ENCODE assay signal across 15 cellular contexts in the genomic region with DNA sequence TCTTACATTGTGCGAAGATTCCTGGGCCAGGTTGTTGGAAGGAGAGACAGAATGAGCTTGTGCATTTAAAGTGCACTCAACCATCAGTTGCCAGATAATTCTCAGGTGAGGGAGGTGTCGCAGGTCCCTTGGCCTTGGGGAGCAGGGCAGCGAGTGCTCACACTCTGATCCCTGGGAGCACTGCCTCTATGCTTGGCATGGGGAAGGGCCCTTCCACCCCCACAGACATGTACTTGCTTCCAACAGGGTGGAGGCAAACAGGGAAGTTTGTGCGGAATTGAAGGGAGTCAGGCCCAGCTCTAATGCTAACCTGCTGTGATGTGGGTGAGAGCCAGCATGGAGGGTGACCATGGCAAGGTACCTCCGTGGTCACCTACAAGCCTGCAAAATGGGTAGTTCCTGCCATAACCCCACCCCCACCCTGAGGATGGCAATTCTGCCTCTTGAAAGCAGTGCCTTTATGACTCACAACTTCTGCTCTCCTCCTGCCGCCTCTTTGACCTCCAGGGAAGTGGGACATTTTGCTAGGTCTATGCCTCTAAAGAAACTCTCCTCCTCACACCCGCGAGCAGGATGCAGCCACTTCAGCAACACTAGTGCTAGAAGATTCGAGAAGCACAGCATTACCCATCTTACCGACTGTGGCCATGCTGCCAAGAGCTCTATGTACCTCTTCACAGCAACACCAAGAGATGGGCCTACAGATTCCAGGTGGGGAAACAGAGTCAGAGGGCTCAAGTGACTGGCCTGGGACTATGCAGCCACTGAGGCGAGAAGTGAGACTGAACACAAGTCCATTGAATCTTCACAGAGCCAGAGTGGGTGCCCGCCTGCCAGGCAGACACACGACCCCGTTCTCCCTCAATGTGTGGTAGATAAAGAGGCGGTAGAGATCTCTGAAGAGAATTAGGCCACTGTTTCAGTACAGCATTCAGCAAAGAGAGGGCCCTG. TPM values are rescaled to one million over a fixed set of nuclear protein-coding genes. Genes with fewer than 3 reads are reported as not detected.
DNase-seq lines count a peak whose midpoint lies in the region; ATAC-seq and TF ChIP-seq lines count a peak whose summit lies in the region.
"Had no signal": no experiment of that assay in that cellular context is flagged by ENCODE, and none has a peak within 500 bp of the region (broad histone marks: within the 10 kb centered on the region; RNA-seq: fewer than 3 reads in every experiment).

No MANE protein-coding gene starts in this region.

- H3K27me3 Mint-ChIP-seq in HFFc6 (ENCODE audit: insufficient read depth) (peaks cover 8% of the 10 kb centered on the region), T-helper 17 cell (peaks cover 24% of the 10 kb centered on the region)

- no peak for ATAC-seq in T-helper 17 cell
- ATAC-seq in left lung: peak; percentile 71
- ATAC-seq in esophagus mucosa: no peak
- ATAC-seq in GM21381 (IDR thresholded peaks at IDR 0.05; ENCODE audit: unreplicated experiment): no peak
- ATAC-seq: stimulated activated memory B cell treated with anti-CD40 and anti-IgM and Interleukin-4, amounts not matched to agents 10 μg/mL and 1 μg/mL and 100 μg/mL, for 72 hours had no signal

- H3K4me3 ChIP-seq in AG04450 (ENCODE audit: low read depth, low read length): no peak overlapping the region
- no peak overlapping the region for H3K4me3 ChIP-seq in left lung
- no peak overlapping the region for H3K4me3 ChIP-seq in HAP-1
- H3K4me3 ChIP-seq: cardiac muscle cell, Peyer's patch had no signal

- H3K36me3 Mint-ChIP-seq in HFFc6 (ENCODE audit: low read depth) (peaks cover 14% of the 10 kb centered on the region), T-helper 17 cell (ENCODE audit: low read depth) (no peaks in the 10 kb centered on the region)
- H3K36me3 Mint-ChIP-seq: stimulated activated memory B cell treated with anti-CD40 and anti-IgM and Interleukin-4, amounts not matched to agents 10 μg/mL and 1 μg/mL and 100 μg/mL, for 72 hours had no signal

- H3K27ac Mint-ChIP-seq in HFFc6 (peak overlapping the region; percentile 49), T-helper 17 cell (peak overlapping the region; percentile 43)
- H3K27ac Mint-ChIP-seq: stimulated activated memory B cell treated with anti-CD40 and anti-IgM and Interleukin-4, amounts not matched to agents 10 μg/mL and 1 μg/mL and 100 μg/mL, for 72 hours had no signal

- H3K4me3 Mint-ChIP-seq in HFFc6: no peak overlapping the region
- no peak overlapping the region for H3K4me3 Mint-ChIP-seq in T-helper 17 cell
- H3K4me3 Mint-ChIP-seq: stimulated activated memory B cell treated with anti-CD40 and anti-IgM and Interleukin-4, amounts not matched to agents 10 μg/mL and 1 μg/mL and 100 μg/mL, for 72 hours had no signal

- CTCF ChIA-PET in AG04450 (lab: Charles Lee): interaction anchor here (1.3 kb wide), 2 partner anchors 46 to 234 kb away, joined by 3 to 4 read pairs; no protein-coding TSS in a partner anchor

- H3K27me3 ChIP-seq in AG04450 (ENCODE audit: control insufficient read depth, insufficient read depth, low read length) (no peaks in the 10 kb centered on the region), left lung (no peaks in the 10 kb centered on the region), HAP-1 (ENCODE audit: low read depth) (no peaks in the 10 kb centered on the region)
- H3K27me3 ChIP-seq: cardiac muscle cell, Peyer's patch had no signal

- TF ChIP-seq CTCF in AG04450 (IDR thresholded peaks at IDR 0.05; ENCODE audit: low read depth, low read length) (no peak), HFFc6 (IDR thresholded peaks at IDR 0.05) (no peak), left lung (IDR thresholded peaks at IDR 0.05) (no peak)

- intact Hi-C loops in left lung (cut with DNase I): no loop called here

- POLR2A ChIA-PET in AG04450 (lab: Yijun Ruan, JAX): no interaction called here

- H3K4me1 Mint-ChIP-seq in HFFc6 (ENCODE audit: low read depth) (peaks cover 36% of the 10 kb centered on the region), T-helper 17 cell (peaks cover 8% of the 10 kb centered on the region)
- H3K4me1 Mint-ChIP-seq: stimulated activated memory B cell treated with anti-CD40 and anti-IgM and Interleukin-4, amounts not matched to agents 10 μg/mL and 1 μg/mL and 100 μg/mL, for 72 hours had no signal

- H3K27ac ChIP-seq in AG04450 (ENCODE audit: low read depth, low read length) (peak overlapping the region; percentile 31), left lung (peak overlapping the region in 1 of 2 donors; percentile 17)
- H3K27ac ChIP-seq: cardiac muscle cell, Peyer's patch had no signal

- H3K4me1 ChIP-seq in left lung (peaks cover 0 to 32% of the 10 kb centered on the region in 2 donors), HAP-1 (peaks cover 28% of the 10 kb centered on the region)

- DNase-seq in AG04450 (ENCODE audit: low read depth, low spot score): no peak
- no peak for DNase-seq in HFFc6
- no peak for DNase-seq in T-helper 17 cell
- DNase-seq in left lung: no peak
- no peak for DNase-seq in HAP-1 (ENCODE audit: low spot score in 2 of 2)
- DNase-seq in RKO (ENCODE audit: low spot score): no peak
- DNase-seq: activated naive CD4-positive, alpha-beta T cell; DMS79; NCI-H1092; Peyer's patch; stimulated activated CD4-positive, alpha-beta T cell treated with anti-CD3 and anti-CD28 coated beads, Interleukin-2, amount 100 ng/mL, for 48 hours had no signal

- H3K36me3 ChIP-seq in left lung (peaks cover 0 to 14% of the 10 kb centered on the region in 2 donors), HAP-1 (replicated peaks) (0 out of 2 replicates have a peak, but pooled peaks cover 3% of the 10 kb centered on the region)
- H3K36me3 ChIP-seq: cardiac muscle cell had no signal

- in situ Hi-C loops in HAP-1 (cut with MboI; ENCODE audit: low sequenced_read_pairs): no loop called here

- H3K9me3 ChIP-seq in AG04450 (ENCODE audit: control insufficient read depth, insufficient read depth, low read length) (no peaks in the 10 kb centered on the region), T-helper 17 cell (ENCODE audit: control insufficient read depth, low read length, poor library complexity, severe bottlenecking) (no peaks in the 10 kb centered on the region), left lung (no peaks in the 10 kb centered on the region), HAP-1 (no peaks in the 10 kb centered on the region)
- H3K9me3 ChIP-seq: Peyer's patch had no signal

- no peaks in the 10 kb centered on the region; the same call in 1 of the 2 replicates for H3K9me3 Mint-ChIP-seq in HFFc6
- H3K9me3 Mint-ChIP-seq: stimulated activated memory B cell treated with anti-CD40 and anti-IgM and Interleukin-4, amounts not matched to agents 10 μg/mL and 1 μg/mL and 100 μg/mL, for 72 hours had no signal

RNA-seq across cellular contexts. Expression of gene SLC25A51, which starts 22.1 kb away (rescaled TPM):
- 27.7 and 29.9 TPM in 2 replicates for polyA plus RNA-seq in AG04450 (2011; rRNA removed)
- 87.6 and 89.6 TPM in 2 replicates for polyA minus RNA-seq in AG04450 (2011; rRNA and poly(A)+ RNA removed)
- total RNA-seq in HFFc6 (2021; fragmentation: NEBNext Ultra II Directional; extraction: Animal tissue kit (Norgen Biotek cat#: 25700)): 10 to 100 TPM; 29.1 to 35.0 (median 32.9) TPM
- total RNA-seq in T-helper 17 cell: 10 to 100 TPM; 23.5 to 26.4 TPM
- 10 to 100 TPM; 30.8 to 39.9 TPM for total RNA-seq in left lung
- 20.8 TPM for total RNA-seq in esophagus mucosa
